11 cellular contexts compared by ENCODE assay signal in the genomic region with DNA sequence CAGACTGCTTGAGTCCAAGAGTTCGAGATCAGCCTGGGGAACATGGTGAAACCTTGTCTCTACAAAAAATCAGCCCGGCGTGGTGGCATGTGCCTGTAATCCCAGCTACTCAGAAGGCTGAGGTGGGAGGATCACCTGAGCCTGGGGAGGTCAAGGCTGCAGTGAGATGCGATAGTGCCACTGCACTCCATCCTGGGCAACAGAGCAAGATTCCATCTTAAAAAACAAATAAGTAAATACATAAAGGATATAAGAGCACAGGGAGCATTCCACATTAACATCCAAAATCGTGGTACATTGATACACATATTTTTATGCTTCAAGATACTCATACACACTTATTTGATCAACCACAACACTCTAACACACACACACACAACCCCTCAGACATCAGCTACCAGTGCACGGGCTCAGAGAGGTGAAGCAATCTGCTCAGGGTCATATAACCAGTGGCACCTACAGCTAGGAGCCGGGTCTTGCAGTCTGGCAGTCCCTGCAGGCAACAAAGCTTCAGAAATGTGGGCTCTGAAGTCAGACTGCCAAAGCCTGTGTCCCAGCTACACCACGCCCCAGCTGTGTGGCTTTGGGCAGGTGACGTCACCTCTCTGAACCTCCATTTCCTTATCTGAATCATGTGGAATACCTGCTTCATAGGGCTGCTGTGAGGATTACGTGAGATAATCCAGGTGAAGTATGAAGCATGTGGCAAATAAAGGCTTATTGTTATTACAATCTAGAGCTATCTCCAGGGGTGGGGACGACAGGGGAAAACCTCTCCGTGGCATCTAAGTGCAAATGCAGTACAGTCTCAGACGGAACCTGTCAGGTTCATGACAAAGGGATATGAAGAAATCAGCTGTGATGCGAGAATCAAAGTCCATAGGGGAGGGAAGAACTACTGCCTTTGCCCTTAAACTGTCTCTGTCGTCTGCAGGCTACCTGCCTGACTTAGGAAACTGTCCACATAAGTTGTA. TPM values are rescaled to one million over a fixed set of nuclear protein-coding genes. Genes with fewer than 3 reads are reported as not detected.
DNase-seq lines count a peak whose midpoint lies in the region; ATAC-seq and TF ChIP-seq lines count a peak whose summit lies in the region.
"Had no signal": no experiment of that assay in that cellular context is flagged by ENCODE, and none has a peak within 500 bp of the region (broad histone marks: within the 10 kb centered on the region; RNA-seq: fewer than 3 reads in every experiment).

No MANE protein-coding gene starts in this region.

- peaks cover 12% of the 10 kb centered on the region for H3K27me3 Mint-ChIP-seq in activated T-cell treated with anti-CD3 and anti-CD28 coated beads, Interleukin-2, amount 50 U/mL, for 4 hours (ENCODE audit: low read depth)
- H3K27me3 Mint-ChIP-seq in memory B cell = peaks cover 17% of the 10 kb centered on the region

- intact Hi-C loops in adrenal gland (cut with DNase I) = no loop called here

- H3K9me3 Mint-ChIP-seq in activated T-cell treated with anti-CD3 and anti-CD28 coated beads, Interleukin-2, amount 50 U/mL, for 4 hours = no peaks in the 10 kb centered on the region
- H3K9me3 Mint-ChIP-seq in memory B cell = no peaks in the 10 kb centered on the region

- peaks cover 41% of the 10 kb centered on the region for H3K4me1 Mint-ChIP-seq in activated T-cell treated with anti-CD3 and anti-CD28 coated beads, Interleukin-2, amount 50 U/mL, for 4 hours (ENCODE audit: low read depth)
- peaks cover 24% of the 10 kb centered on the region for H3K4me1 Mint-ChIP-seq in memory B cell

- no peak for TF ChIP-seq CTCF in suprapubic skin (IDR thresholded peaks at IDR 0.05)
- TF ChIP-seq CTCF in adrenal gland (IDR thresholded peaks at IDR 0.05) = no peak

- H3K9me3 ChIP-seq in suprapubic skin (no peaks in the 10 kb centered on the region), adrenal gland (replicated peaks in 1 of 3) (no peaks in the 10 kb centered on the region)
- H3K9me3 ChIP-seq: heart left ventricle had no signal

- no peak for TF ChIP-seq EP300 in suprapubic skin (IDR thresholded peaks at IDR 0.05)

- H3K27me3 ChIP-seq in suprapubic skin = peaks cover 45% of the 10 kb centered on the region
- H3K27me3 ChIP-seq in adrenal gland = peaks cover 52% of the 10 kb centered on the region

- H3K27ac ChIP-seq in suprapubic skin = peak overlapping the region; percentile 59
- no peak overlapping the region for H3K27ac ChIP-seq in adrenal gland
- H3K27ac ChIP-seq: GM23248, heart left ventricle, SK-N-MC had no signal

- peak overlapping the region; percentile 13 for H3K4me3 Mint-ChIP-seq in activated T-cell treated with anti-CD3 and anti-CD28 coated beads, Interleukin-2, amount 50 U/mL, for 4 hours
- peak overlapping the region; percentile 54 for H3K4me3 Mint-ChIP-seq in memory B cell

- no peak for TF ChIP-seq POLR2A in suprapubic skin (IDR thresholded peaks at IDR 0.05)
- TF ChIP-seq POLR2A in adrenal gland (IDR thresholded peaks at IDR 0.05) = no peak

- H3K27ac Mint-ChIP-seq in memory B cell = no peak overlapping the region

- peaks cover 63% of the 10 kb centered on the region for H3K4me1 ChIP-seq in suprapubic skin
- H3K4me1 ChIP-seq in adrenal gland (replicated peaks in 1 of 2) = no peaks in the 10 kb centered on the region

- no peaks in the 10 kb centered on the region for H3K36me3 ChIP-seq in suprapubic skin
- no peaks in the 10 kb centered on the region for H3K36me3 ChIP-seq in adrenal gland (replicated peaks in 1 of 2)
- H3K36me3 ChIP-seq: heart left ventricle had no signal

- H3K36me3 Mint-ChIP-seq in activated T-cell treated with anti-CD3 and anti-CD28 coated beads, Interleukin-2, amount 50 U/mL, for 4 hours (ENCODE audit: insufficient read depth) = no peaks in the 10 kb centered on the region
- no peaks in the 10 kb centered on the region for H3K36me3 Mint-ChIP-seq in memory B cell

- DNase-seq in OCI-M1 (lab: John Stamatoyannopoulos, UW) (peak; percentile 42), memory B cell (ENCODE audit: low spot score in 2 of 2) (no peak), suprapubic skin (ENCODE audit: low spot score in 2 of 2) (no peak), NCI-H526 (lab: John Stamatoyannopoulos, UW) (no peak), adrenal gland (no peak)
- DNase-seq in activated T-cell treated with anti-CD3 and anti-CD28 coated beads, Interleukin-2, amount 50 U/mL, for 4 hours = peak; percentile 71
- DNase-seq: GM23248, heart left ventricle, substantia nigra had no signal

- ATAC-seq in activated T-cell treated with anti-CD3 and anti-CD28 coated beads, Interleukin-2, amount 50 U/mL, for 4 hours = peak; percentile 72 to 80
- ATAC-seq in memory B cell (ENCODE audit: low read depth) (peak; percentile 41), GM18867 (IDR thresholded peaks at IDR 0.05; ENCODE audit: unreplicated experiment) (no peak)
- ATAC-seq: heart left ventricle had no signal

- WGBS in suprapubic skin = 48% methylated on average over 13 of the region's 15 CpGs
- 52 to 60% (median 55%) methylated on average over 14 to 15 of the region's 15 CpGs for WGBS in adrenal gland, 4 donors

- no peak overlapping the region for H3K4me3 ChIP-seq in suprapubic skin
- H3K4me3 ChIP-seq in adrenal gland = no peak overlapping the region
- H3K4me3 ChIP-seq: GM23248, heart left ventricle, SK-N-MC had no signal

RNA-seq across cellular contexts. Expression of gene CRYBG2, which starts 4.8 kb away (rescaled TPM):
- total RNA-seq in activated T-cell treated with anti-CD3 and anti-CD28 coated beads, Interleukin-2, amount 50 U/mL, for 4 hours = under 1 TPM; 0.16 to 0.45 (median 0.30) TPM
- total RNA-seq in suprapubic skin (10 to 100 TPM; 47.8 to 96.9 (median 62.8) TPM), adrenal gland (not detected)
- under 1 TPM in 2 of 3 donors, not detected in 1; 0.20 to 0.48 TPM for polyA plus RNA-seq in adrenal gland
- total RNA-seq: GM23248 had no signal
- polyA plus RNA-seq: GM23248, heart left ventricle had no signal

RNA-seq across cellular contexts. Expression of gene ZNF683, which starts 13.9 kb away (rescaled TPM):
- under 1 TPM; 0.11 to 0.30 (median 0.13) TPM for total RNA-seq in activated T-cell treated with anti-CD3 and anti-CD28 coated beads, Interleukin-2, amount 50 U/mL, for 4 hours
- total RNA-seq in suprapubic skin = not detected
- total RNA-seq in adrenal gland = under 1 TPM in 1 of 8 donors, not detected in 7; 0.25 TPM
- under 1 TPM in 2 of 3 donors, not detected in 1; 0.20 to 0.24 TPM for polyA plus RNA-seq in adrenal gland
- total RNA-seq: GM23248 had no signal
- polyA plus RNA-seq: GM23248 had no signal

RNA-seq across cellular contexts. Expression of gene CD52, which starts 40.9 kb away (rescaled TPM):
- total RNA-seq in activated T-cell treated with anti-CD3 and anti-CD28 coated beads, Interleukin-2, amount 50 U/mL, for 4 hours = 10 to 100 TPM; 82.3 to 99.4 (median 93.8) TPM
- total RNA-seq in suprapubic skin (10 to 100 TPM in 1 of 4 donors, 1 to 10 TPM in 3; 2.3 to 11.4 (median 9.9) TPM), adrenal gland (1 to 10 TPM in 6 of 8 donors, not detected in 2; 3.8 to 8.9 (median 4.8) TPM)
- 100 to 1,000 TPM in 1 of 3 donors, 10 to 100 TPM in 2; 13.6 to 239 (median 14.1) TPM for polyA plus RNA-seq in adrenal gland
- total RNA-seq: GM23248 had no signal
- polyA plus RNA-seq: GM23248 had no signal

RNA-seq across cellular contexts. Expression of gene LIN28A, which starts 51.9 kb away (rescaled TPM):
- total RNA-seq in activated T-cell treated with anti-CD3 and anti-CD28 coated beads, Interleukin-2, amount 50 U/mL, for 4 hours = under 1 TPM; 0.37 to 0.57 (median 0.46) TPM
- total RNA-seq in suprapubic skin = not detected
- total RNA-seq in adrenal gland = 1 to 10 TPM in 1 of 8 donors, under 1 TPM in 2, not detected in 5; 0.23 to 1.2 (median 0.72) TPM
- polyA plus RNA-seq in adrenal gland = not detected
- total RNA-seq: GM23248 had no signal
- polyA plus RNA-seq: heart left ventricle had no signal

RNA-seq across cellular contexts. Expression of gene UBXN11, which starts 52.3 kb away (rescaled TPM):
- 10 to 100 TPM; 17.4 to 21.1 (median 19.9) TPM for total RNA-seq in activated T-cell treated with anti-CD3 and anti-CD28 coated beads, Interleukin-2, amount 50 U/mL, for 4 hours
- total RNA-seq in suprapubic skin (10 to 100 TPM in 2 of 4 donors, 1 to 10 TPM in 2; 3.2 to 19.1 (median 9.1) TPM), adrenal gland (10 to 100 TPM in 6 of 8 donors, 1 to 10 TPM in 2; 5.3 to 28.5 (median 13.7) TPM)
- polyA plus RNA-seq in adrenal gland = 100 to 1,000 TPM in 1 of 3 donors, 10 to 100 TPM in 1, 1 to 10 TPM in 1; 5.9 to 154 (median 53.1) TPM

Comparison
In these comparisons a context has a peak if more than half of its experiments do, and no peak if none do; other contexts are left out.
1. DNase-seq: peak in OCI-M1 (single experiment) and activated T-cell treated with anti-CD3 and anti-CD28 coated beads, Interleukin-2, amount 50 U/mL, for 4 hours (single experiment); none in memory B cell (0 of 2), suprapubic skin (0 of 2), NCI-H526 (0 of 2) and adrenal gland (0 of 7).
2. RNA of gene CRYBG2, which starts 4.8 kb away (total RNA-seq): 47.8 to 96.9 TPM in suprapubic skin; 0.16 to 0.45 TPM in activated T-cell treated with anti-CD3 and anti-CD28 coated beads, Interleukin-2, amount 50 U/mL, for 4 hours and not detected in adrenal gland; every median in the first group is over 10 times any median in the second.
3. RNA of gene CD52, which starts 40.9 kb away (total RNA-seq): 82.3 to 99.4 TPM in activated T-cell treated with anti-CD3 and anti-CD28 coated beads, Interleukin-2, amount 50 U/mL, for 4 hours; 2.3 to 11.4 TPM in suprapubic skin and 3.8 to 8.9 TPM in adrenal gland; every median in the first group is over 4 times any median in the second.